In the genomic region with DNA sequence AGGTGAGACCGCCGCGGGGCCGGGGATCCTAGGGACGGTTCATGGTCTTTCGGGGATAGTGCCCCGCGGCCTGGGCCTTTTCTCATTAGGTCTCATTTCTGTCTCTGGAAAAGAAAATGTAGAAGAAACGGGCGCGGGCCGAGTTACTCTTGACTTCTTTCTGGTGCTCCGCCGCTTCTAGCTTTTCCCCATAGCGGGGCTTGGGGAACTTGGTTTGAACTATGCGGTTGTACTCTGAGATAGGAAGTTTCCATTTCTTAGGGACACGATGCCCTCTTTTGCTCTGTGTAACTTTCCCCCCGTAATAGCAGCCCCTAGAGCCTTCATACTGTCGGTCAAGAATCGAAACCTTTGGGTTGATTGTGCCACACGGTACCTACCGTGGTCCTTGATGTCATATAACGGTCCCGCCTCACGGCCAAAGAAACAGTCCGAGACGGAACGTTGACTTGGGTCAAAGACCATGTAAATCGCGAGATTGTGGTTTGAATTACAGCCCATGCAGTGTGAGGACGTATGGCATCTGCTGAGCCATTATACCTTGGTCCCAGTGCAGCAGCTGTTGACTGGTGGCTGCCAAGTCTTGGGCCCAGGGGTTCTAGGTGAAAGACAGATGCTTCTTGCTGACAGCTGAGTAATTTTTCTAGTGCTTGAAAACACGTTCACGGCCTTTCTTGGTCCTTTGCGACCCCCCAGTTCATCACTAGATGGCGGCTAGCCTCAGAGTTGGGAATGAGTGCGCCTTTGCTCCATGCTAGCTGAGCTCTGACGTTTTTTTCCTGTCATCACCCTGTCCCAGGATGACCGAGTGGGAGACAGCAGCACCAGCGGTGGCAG, we compare ENCODE assay signal across 8 cellular contexts. TPM values are rescaled to one million over a fixed set of nuclear protein-coding genes. Genes with fewer than 3 reads are reported as not detected.
DNase-seq lines count a peak whose midpoint lies in the region; ATAC-seq and TF ChIP-seq lines count a peak whose summit lies in the region.

No MANE protein-coding gene starts in this region.

- no peaks in the 10 kb centered on the region for H3K9me3 Mint-ChIP-seq in naive thymus-derived CD4-positive, alpha-beta T cell

- H3K9ac ChIP-seq in DND-41 (ENCODE audit: low read depth, low read length), result peak overlapping the region; percentile 99

- no peak for ATAC-seq in DND-41 (ENCODE audit: insufficient read depth, low read depth)
- no peak for ATAC-seq in naive thymus-derived CD4-positive, alpha-beta T cell
- no peak for ATAC-seq in HG03520 (IDR thresholded peaks at IDR 0.05; ENCODE audit: unreplicated experiment)

- peak overlapping the region; percentile 68 for H2AFZ ChIP-seq in DND-41 (ENCODE audit: low read depth, low read length)

- peak overlapping the region; percentile 89 to 96 (median 94) for H3K4me3 Mint-ChIP-seq in naive thymus-derived CD4-positive, alpha-beta T cell

- POLR2A ChIA-PET in naive thymus-derived CD4-positive, alpha-beta T cell (lab: Charles Lee), result interaction anchor here (1.6 to 3.3 kb wide), 3 partner anchors 12 to 25 kb away, joined by 4 to 16 read pairs (median 8); a partner anchor contains a TSS

- TF ChIP-seq CTCF in DND-41 (IDR thresholded peaks at IDR 0.05; ENCODE audit: borderline replicate concordance, extremely low read depth, low read length, poor library complexity, severe bottlenecking), result no peak
- no peak for TF ChIP-seq CTCF in choroid plexus epithelial cell (conservative IDR thresholded peaks at IDR 0.05; ENCODE audit: low read depth, low read length)

- H3K9me3 ChIP-seq in DND-41 (ENCODE audit: insufficient read depth, low read length, severe bottlenecking), result no peaks in the 10 kb centered on the region
- H3K9me3 ChIP-seq in MG63, result no peaks in the 10 kb centered on the region
- H3K9me3 ChIP-seq in naive thymus-derived CD4-positive, alpha-beta T cell (ENCODE audit: control insufficient read depth in 2 of 3, low read length in 3 of 3), result no peaks in the 10 kb centered on the region

- H3K4me2 ChIP-seq in DND-41 (ENCODE audit: insufficient read depth, low read length), result peak overlapping the region; percentile 92

- intact Hi-C loops in naive thymus-derived CD4-positive, alpha-beta T cell (cut with micrococcal nuclease), result loop anchor here (1.0 to 10.0 kb wide), 18 partner anchors 14 to 950 kb away; a partner anchor contains a TSS

- peaks cover 46% of the 10 kb centered on the region for H3K4me1 ChIP-seq in DND-41 (ENCODE audit: insufficient read depth, low read length)
- H3K4me1 ChIP-seq in naive thymus-derived CD4-positive, alpha-beta T cell (ENCODE audit: control insufficient read depth in 2 of 2, insufficient read depth in 2 of 2, low read length in 2 of 2), result peaks cover 22 to 23% of the 10 kb centered on the region in 2 donors

- peaks cover 17 to 53% (median 40%) of the 10 kb centered on the region in 7 donors for H3K4me1 Mint-ChIP-seq in naive thymus-derived CD4-positive, alpha-beta T cell

- peak overlapping the region; percentile 94 to 99 (median 97) for H3K27ac Mint-ChIP-seq in naive thymus-derived CD4-positive, alpha-beta T cell

- peaks cover 31% of the 10 kb centered on the region for H4K20me1 ChIP-seq in DND-41 (ENCODE audit: insufficient read depth, low read length)

- H3K27me3 Mint-ChIP-seq in naive thymus-derived CD4-positive, alpha-beta T cell, result peaks cover 0 to 3% (median 0%) of the 10 kb centered on the region in 5 donors

- peaks cover 0 to 20% (median 13%) of the 10 kb centered on the region in 5 donors for H3K36me3 Mint-ChIP-seq in naive thymus-derived CD4-positive, alpha-beta T cell

- H3K36me3 ChIP-seq in DND-41 (ENCODE audit: insufficient read depth, low read length), result peaks cover 48% of the 10 kb centered on the region
- peaks cover 56% of the 10 kb centered on the region for H3K36me3 ChIP-seq in MG63
- peaks cover 0 to 30% (median 8%) of the 10 kb centered on the region in 3 experiments for H3K36me3 ChIP-seq in naive thymus-derived CD4-positive, alpha-beta T cell (ENCODE audit: control insufficient read depth in 2 of 3, insufficient read depth in 3 of 3, low read length in 3 of 3)

- CTCF ChIA-PET in naive thymus-derived CD4-positive, alpha-beta T cell (lab: Charles Lee), result interaction anchor here (0.6 kb wide), 1 partner anchor 97 kb away, joined by 3 read pairs; no protein-coding TSS in a partner anchor

- no peak for DNase-seq in DND-41
- DNase-seq in MG63, result no peak
- peak; percentile 33 for DNase-seq in choroid plexus epithelial cell (ENCODE audit: low read depth)
- peak in 1 of 9 donors; percentile 7 for DNase-seq in naive thymus-derived CD4-positive, alpha-beta T cell
- no peak for DNase-seq in DMS153 (lab: John Stamatoyannopoulos, UW)
- no peak for DNase-seq in NCI-H748 treated with DMSO at 0.1 percent for 48 hours (lab: John Stamatoyannopoulos, UW)
- no peak for DNase-seq in SKM-1 treated with dmso at 0.1 percent for 144 hours (lab: John Stamatoyannopoulos, UW; ENCODE audit: unreplicated experiment)

- no peaks in the 10 kb centered on the region for H3K27me3 ChIP-seq in DND-41 (ENCODE audit: insufficient read depth, low read length, poor library complexity)
- H3K27me3 ChIP-seq in MG63, result no peaks in the 10 kb centered on the region
- no peaks in the 10 kb centered on the region for H3K27me3 ChIP-seq in naive thymus-derived CD4-positive, alpha-beta T cell (ENCODE audit: control insufficient read depth in 2 of 2, insufficient read depth in 2 of 2, low read length in 2 of 2)

- H3K4me3 ChIP-seq in DND-41 (ENCODE audit: low read depth in 1 of 2, low read length in 2 of 2) (peak overlapping the region; percentile 75 to 92), MG63 (peak overlapping the region; percentile 97), choroid plexus epithelial cell (ENCODE audit: low read depth, low read length) (peak overlapping the region; percentile 82)
- peak overlapping the region; percentile 75 for H3K4me3 ChIP-seq in naive thymus-derived CD4-positive, alpha-beta T cell (ENCODE audit: low read length)

- H3K27ac ChIP-seq in DND-41 (ENCODE audit: low read length), result peak overlapping the region; percentile 73
- peak overlapping the region; percentile 94 for H3K27ac ChIP-seq in naive thymus-derived CD4-positive, alpha-beta T cell (ENCODE audit: low read depth, low read length)

- peaks cover 65% of the 10 kb centered on the region for H3K79me2 ChIP-seq in DND-41 (ENCODE audit: insufficient read depth, low read length)

RNA-seq across cellular contexts. Expression of a gene that starts 0.5 kb away (rescaled TPM):
- 3,455 and 3,636 TPM in 2 replicates for total RNA-seq in MG63 (2014; rRNA removed; shearing (Covaris generic); ENCODE audit: low replicate concordance)
- total RNA-seq in naive thymus-derived CD4-positive, alpha-beta T cell, result 1,000 to 10,000 TPM in 4 of 5 experiments, 100 to 1,000 TPM in 1; 911 to 1,684 (median 1,502) TPM
- 1,000 to 10,000 TPM; 1,774 to 1,925 TPM for polyA plus RNA-seq in naive thymus-derived CD4-positive, alpha-beta T cell

RNA-seq across cellular contexts. Expression of a gene that starts 6.7 kb away (rescaled TPM):
- 1.4 and 4.0 TPM in 2 replicates for total RNA-seq in MG63 (2014; rRNA removed; shearing (Covaris generic); ENCODE audit: low replicate concordance)
- total RNA-seq in naive thymus-derived CD4-positive, alpha-beta T cell, result 1 to 10 TPM; 1.4 to 4.3 (median 2.4) TPM
- 10 to 100 TPM in 1 of 2 donors, 1 to 10 TPM in 1; 6.9 to 15.6 TPM for polyA plus RNA-seq in naive thymus-derived CD4-positive, alpha-beta T cell

RNA-seq across cellular contexts. Expression of a gene that starts 7.9 kb away (rescaled TPM):
- total RNA-seq in MG63 (2014; rRNA removed; shearing (Covaris generic); ENCODE audit: low replicate concordance), result 6.6 TPM in 1 of 2 replicates, not detected in the other
- under 1 TPM in 4 of 5 experiments, not detected in 1; 0.32 to 0.53 (median 0.50) TPM for total RNA-seq in naive thymus-derived CD4-positive, alpha-beta T cell
- polyA plus RNA-seq in naive thymus-derived CD4-positive, alpha-beta T cell, result not detected

RNA-seq across cellular contexts. Expression of a gene that starts 20.9 kb away (rescaled TPM):
- total RNA-seq in MG63 (2014; rRNA removed; shearing (Covaris generic); ENCODE audit: low replicate concordance), result 25.3 and 32.4 TPM in 2 replicates
- 10 to 100 TPM in 1 of 5 experiments, 1 to 10 TPM in 4; 4.2 to 12.1 (median 8.8) TPM for total RNA-seq in naive thymus-derived CD4-positive, alpha-beta T cell
- polyA plus RNA-seq in naive thymus-derived CD4-positive, alpha-beta T cell, result 1 to 10 TPM; 6.5 to 7.0 TPM

RNA-seq across cellular contexts. Expression of a gene that starts 25.0 kb away (rescaled TPM):
- 3.0 and 3.2 TPM in 2 replicates for total RNA-seq in MG63 (2014; rRNA removed; shearing (Covaris generic); ENCODE audit: low replicate concordance)
- 1 to 10 TPM; 1.0 to 2.7 (median 1.8) TPM for total RNA-seq in naive thymus-derived CD4-positive, alpha-beta T cell
- 1 to 10 TPM; 1.9 to 2.9 TPM for polyA plus RNA-seq in naive thymus-derived CD4-positive, alpha-beta T cell
